1 cellular context compared by ENCODE assay signal in the genomic region with DNA sequence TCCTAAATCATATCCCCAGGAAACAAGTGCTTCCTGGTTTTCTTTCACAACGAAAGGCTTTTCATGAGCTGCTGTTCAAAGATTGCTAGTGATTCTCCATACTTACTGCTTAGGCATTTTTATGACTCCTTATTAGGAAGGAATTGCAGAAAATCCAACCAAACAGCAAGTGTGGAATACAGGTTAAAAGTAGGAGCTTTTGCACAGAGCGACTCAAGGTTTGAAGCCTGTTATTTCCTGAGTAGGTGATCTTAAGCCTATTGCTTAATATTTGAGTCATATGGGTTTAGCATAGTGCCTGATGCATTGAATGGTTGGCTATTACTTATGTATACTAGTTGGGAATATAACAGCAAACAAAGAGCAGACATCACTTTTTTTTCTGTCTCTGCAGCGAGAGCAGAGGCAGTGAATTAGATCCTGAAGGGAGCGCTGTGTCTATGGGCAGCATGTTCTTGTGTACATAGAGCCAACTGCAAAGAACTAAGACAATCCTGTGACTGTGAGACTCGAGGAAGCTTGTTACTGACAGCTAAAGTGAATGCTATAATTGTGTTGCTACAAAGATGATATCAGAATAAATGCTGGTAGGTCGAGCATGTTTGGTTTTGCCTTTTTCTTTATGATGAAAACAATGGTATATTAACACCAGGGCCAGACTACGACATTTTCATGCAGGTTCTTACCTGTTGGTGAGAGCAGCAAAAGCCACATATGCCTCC.
TF ChIP-seq lines count a peak whose summit lies in the region.

No MANE protein-coding gene starts in this region.

TF ChIP-seq in IMR-90, 13 proteins besides CTCF, POLR2A, EP300 and RAD21 (continued from another document):
- TF ChIP-seq RCOR1 (IDR thresholded peaks at IDR 0.05; ENCODE audit: insufficient replicate concordance, low read length), result no peak
